Comparison of ENCODE assay signal across 1 cellular context in the genomic region with DNA sequence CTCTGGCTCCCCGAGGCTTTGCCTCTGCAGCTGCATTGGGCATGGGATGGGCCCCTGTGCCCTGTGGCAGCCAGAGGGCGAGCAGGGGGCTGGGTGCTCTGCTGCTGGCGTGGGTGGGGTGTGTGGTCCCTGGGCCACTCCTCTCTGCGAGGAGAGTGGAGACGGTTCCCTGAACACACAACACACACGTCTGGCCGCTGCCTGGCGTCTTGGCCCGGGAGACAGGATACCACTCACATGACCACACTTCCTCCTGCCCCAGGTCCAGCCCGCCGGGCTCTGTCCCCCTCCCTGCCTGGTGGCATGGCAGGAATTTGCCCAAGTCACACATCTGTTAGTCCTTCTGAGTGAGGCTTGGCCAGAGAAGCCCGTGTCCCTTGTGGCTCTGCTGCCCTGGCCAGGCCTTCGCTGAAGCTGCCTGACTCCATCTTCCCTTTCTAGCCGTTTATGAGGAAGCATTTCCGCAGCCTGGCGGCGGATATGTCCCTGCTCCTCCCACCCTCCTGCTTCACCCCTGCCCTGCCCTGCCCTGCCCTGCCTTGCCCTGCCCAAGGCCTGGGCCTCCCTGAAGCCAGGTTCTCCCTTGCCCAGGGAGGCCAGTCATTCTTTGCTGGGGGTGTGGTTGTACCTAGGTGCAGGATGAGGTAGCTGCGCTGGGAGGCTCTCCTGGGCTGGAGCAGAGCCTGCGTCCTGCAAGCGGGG.
TF ChIP-seq lines count a peak whose summit lies in the region.

No MANE protein-coding gene starts in this region.

TF ChIP-seq in SK-N-SH, 30 proteins besides CTCF, POLR2A, EP300 and RAD21 (continued from another document):
- peak; percentile 58; the same call in 1 of the 2 replicates for TF ChIP-seq NFIC (IDR thresholded peaks at IDR 0.05; ENCODE audit: borderline replicate concordance)
- TF ChIP-seq FOXJ3 (CRISPR knock-in tag; IDR thresholded peaks at IDR 0.05): no peak
- TF ChIP-seq FOXM1 (IDR thresholded peaks at IDR 0.05; ENCODE audit: low read depth): no peak
- peak; percentile 60 for TF ChIP-seq MXI1 (IDR thresholded peaks at IDR 0.05; ENCODE audit: low read depth, low read length)
- TF ChIP-seq RFX5 (IDR thresholded peaks at IDR 0.05; ENCODE audit: low read length): no peak
- TF ChIP-seq TEAD4 (IDR thresholded peaks at IDR 0.05; ENCODE audit: borderline replicate concordance, insufficient read depth): peak; percentile 83
- TF ChIP-seq GABPA (IDR thresholded peaks at IDR 0.05; ENCODE audit: low read depth): no peak
- no peak for TF ChIP-seq CHD2 (IDR thresholded peaks at IDR 0.05; ENCODE audit: low read length, partially characterized antibody)
- TF ChIP-seq USF2 (IDR thresholded peaks at IDR 0.05; ENCODE audit: borderline replicate concordance, low read depth, low read length): no peak
- no peak for TF ChIP-seq MEF2A (IDR thresholded peaks at IDR 0.05; ENCODE audit: borderline replicate concordance, low read depth)
- no peak for TF ChIP-seq PBX3 (IDR thresholded peaks at IDR 0.05)
- TF ChIP-seq RCOR1 (IDR thresholded peaks at IDR 0.05; ENCODE audit: low read length): no peak
- TF ChIP-seq, protein P1, sequence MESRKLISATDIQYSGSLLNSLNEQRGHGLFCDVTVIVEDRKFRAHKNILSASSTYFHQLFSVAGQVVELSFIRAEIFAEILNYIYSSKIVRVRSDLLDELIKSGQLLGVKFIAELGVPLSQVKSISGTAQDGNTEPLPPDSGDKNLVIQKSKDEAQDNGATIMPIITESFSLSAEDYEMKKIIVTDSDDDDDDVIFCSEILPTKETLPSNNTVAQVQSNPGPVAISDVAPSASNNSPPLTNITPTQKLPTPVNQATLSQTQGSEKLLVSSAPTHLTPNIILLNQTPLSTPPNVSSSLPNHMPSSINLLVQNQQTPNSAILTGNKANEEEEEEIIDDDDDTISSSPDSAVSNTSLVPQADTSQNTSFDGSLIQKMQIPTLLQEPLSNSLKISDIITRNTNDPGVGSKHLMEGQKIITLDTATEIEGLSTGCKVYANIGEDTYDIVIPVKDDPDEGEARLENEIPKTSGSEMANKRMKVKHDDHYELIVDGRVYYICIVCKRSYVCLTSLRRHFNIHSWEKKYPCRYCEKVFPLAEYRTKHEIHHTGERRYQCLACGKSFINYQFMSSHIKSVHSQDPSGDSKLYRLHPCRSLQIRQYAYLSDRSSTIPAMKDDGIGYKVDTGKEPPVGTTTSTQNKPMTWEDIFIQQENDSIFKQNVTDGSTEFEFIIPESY (IDR thresholded peaks at IDR 0.05; ENCODE audit: borderline replicate concordance, low read depth): no peak
- peak; percentile 83 for TF ChIP-seq MAX (IDR thresholded peaks at IDR 0.05; ENCODE audit: low read depth)
- no peak for TF ChIP-seq POLR2AphosphoS5 (IDR thresholded peaks at IDR 0.05; ENCODE audit: low read depth, low read length)
- TF ChIP-seq YY1 (IDR thresholded peaks at IDR 0.05; ENCODE audit: low read depth): no peak
